12 cellular contexts compared by ENCODE assay signal in the genomic region with DNA sequence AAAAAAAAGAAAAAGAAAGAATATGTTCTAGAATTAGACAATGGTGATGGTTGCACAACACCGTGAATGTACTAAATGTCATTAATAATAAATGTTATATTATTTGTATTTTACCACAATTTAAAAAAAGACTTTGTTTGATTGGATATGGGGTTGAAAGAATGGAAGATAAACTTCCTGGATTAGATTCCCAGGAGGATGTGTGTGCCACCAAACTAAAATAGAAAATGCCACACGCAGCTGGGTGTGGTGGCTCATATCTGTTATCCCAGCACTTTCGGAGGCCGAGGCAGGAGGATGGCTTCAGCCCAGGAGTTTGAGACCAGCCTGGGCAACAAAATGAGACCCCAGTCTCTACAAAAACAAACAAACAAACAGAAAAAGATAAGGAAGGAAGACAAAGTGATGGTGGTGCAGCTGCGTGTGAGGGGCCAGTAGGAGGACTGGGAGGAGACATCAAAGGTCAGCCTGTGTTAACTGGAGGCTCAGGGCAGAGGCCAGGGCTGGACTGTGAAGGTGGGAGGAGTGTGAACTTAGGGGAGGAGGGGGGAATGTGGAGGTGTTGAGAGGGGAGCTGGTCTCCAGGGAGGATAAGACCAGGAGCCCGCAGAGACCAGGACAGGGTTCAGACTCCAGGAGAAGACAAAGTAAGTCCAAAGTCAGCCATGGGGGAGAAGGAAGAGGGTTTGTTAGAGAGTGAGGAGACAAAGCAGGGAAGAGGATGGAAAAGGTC. TPM values are rescaled to one million over a fixed set of nuclear protein-coding genes. Genes with fewer than 3 reads are reported as not detected.
DNase-seq lines count a peak whose midpoint lies in the region; ATAC-seq and TF ChIP-seq lines count a peak whose summit lies in the region.
"Had no signal": no experiment of that assay in that cellular context is flagged by ENCODE, and none has a peak within 500 bp of the region (broad histone marks: within the 10 kb centered on the region; RNA-seq: fewer than 3 reads in every experiment).

No MANE protein-coding gene starts in this region.

- POLR2A ChIA-PET in HCT116 (lab: Charles Lee) = interaction anchor here (1.1 kb wide), 1 partner anchor 13 kb away, joined by 3 read pairs; no protein-coding TSS in a partner anchor
- POLR2A ChIA-PET in activated naive CD8-positive, alpha-beta T cell treated with anti-CD3 and anti-CD28 coated beads, Interleukin-2, amount 10 ng/mL, durations not matched to agents 7 days and 5 days (lab: Charles Lee) = interaction anchor here (0.6 to 1.4 kb wide), 2 partner anchors 116 to 119 kb away, joined by 3 to 6 read pairs; partner anchors contain the start of gene DDX5

- no peaks in the 10 kb centered on the region for H3K27me3 Mint-ChIP-seq in activated naive CD8-positive, alpha-beta T cell treated with anti-CD3 and anti-CD28 coated beads, Interleukin-2, amount 10 ng/mL, durations not matched to agents 7 days and 5 days
- no peaks in the 10 kb centered on the region for H3K27me3 Mint-ChIP-seq in stimulated activated memory B cell treated with anti-CD40 and anti-IgM and Interleukin-4, amounts not matched to agents 10 μg/mL and 1 μg/mL and 100 μg/mL, for 72 hours
- H3K27me3 Mint-ChIP-seq: activated naive CD4-positive, alpha-beta T cell treated with anti-CD3 and anti-CD28 coated beads, Interleukin-2, amount 50 U/mL, for 24 hours had no signal

- intact Hi-C loops in HCT116 (cut with micrococcal nuclease) (no loop called here), left lung (cut with DNase I) (no loop called here)

- no peaks in the 10 kb centered on the region for H3K9me3 ChIP-seq in HCT116 (ENCODE audit: control insufficient read depth in 1 of 2, insufficient read depth in 1 of 2, low read depth in 1 of 2, low read length in 2 of 2)
- no peaks in the 10 kb centered on the region for H3K9me3 ChIP-seq in left lung

- no peaks in the 10 kb centered on the region for H3K9me3 Mint-ChIP-seq in activated naive CD8-positive, alpha-beta T cell treated with anti-CD3 and anti-CD28 coated beads, Interleukin-2, amount 10 ng/mL, durations not matched to agents 7 days and 5 days
- no peaks in the 10 kb centered on the region for H3K9me3 Mint-ChIP-seq in stimulated activated memory B cell treated with anti-CD40 and anti-IgM and Interleukin-4, amounts not matched to agents 10 μg/mL and 1 μg/mL and 100 μg/mL, for 72 hours
- H3K9me3 Mint-ChIP-seq: activated CD4-positive, alpha-beta memory T cell treated with anti-CD3 and anti-CD28 coated beads for 36 hours; activated naive CD4-positive, alpha-beta T cell treated with anti-CD3 and anti-CD28 coated beads, Interleukin-2, amount 50 U/mL, for 24 hours; GM23338 had no signal

- no TSS peak for BruUV-seq in HCT116 (replicated peaks; lab: Mats Ljungman, UMichigan)

- TF ChIP-seq CTCF in HCT116 (IDR thresholded peaks at IDR 0.05 in 2 of 3, conservative IDR thresholded peaks at IDR 0.05 in 1 of 3; ENCODE audit: borderline replicate concordance in 1 of 3, insufficient read depth in 1 of 3, low read depth in 2 of 3, low read length in 2 of 3) = no peak
- TF ChIP-seq CTCF in left lung (IDR thresholded peaks at IDR 0.05) = no peak

- TF ChIP-seq POLR2A in HCT116 (IDR thresholded peaks at IDR 0.05; ENCODE audit: borderline replicate concordance, extremely low read depth, insufficient read depth, insufficient read length) = no peak

- no peaks in the 10 kb centered on the region for H4K20me1 ChIP-seq in HCT116 (ENCODE audit: insufficient read depth)

- H3K9ac ChIP-seq in HCT116 (ENCODE audit: low read length) = no peak overlapping the region

- H3K9me2 ChIP-seq in HCT116 (ENCODE audit: insufficient read depth) = no peaks in the 10 kb centered on the region

- no peak overlapping the region for H2AFZ ChIP-seq in HCT116 (ENCODE audit: low read depth, low read length, poor library complexity, severe bottlenecking)

- H3K27me3 ChIP-seq in HCT116 (ENCODE audit: insufficient read depth, low read length) = no peaks in the 10 kb centered on the region
- no peaks in the 10 kb centered on the region for H3K27me3 ChIP-seq in left lung

- CTCF ChIA-PET in HCT116 (lab: Charles Lee) = interaction anchor here (1.0 to 1.3 kb wide), 3 partner anchors 8 to 33 kb away, joined by 3 read pairs; no protein-coding TSS in a partner anchor

- H3K4me3 Mint-ChIP-seq in activated naive CD8-positive, alpha-beta T cell treated with anti-CD3 and anti-CD28 coated beads, Interleukin-2, amount 10 ng/mL, durations not matched to agents 7 days and 5 days = no peak overlapping the region
- H3K4me3 Mint-ChIP-seq in stimulated activated memory B cell treated with anti-CD40 and anti-IgM and Interleukin-4, amounts not matched to agents 10 μg/mL and 1 μg/mL and 100 μg/mL, for 72 hours = no peak overlapping the region
- H3K4me3 Mint-ChIP-seq: activated CD4-positive, alpha-beta memory T cell treated with anti-CD3 and anti-CD28 coated beads for 36 hours; GM23338 had no signal

- H3K27ac ChIP-seq in HCT116 (ENCODE audit: low read depth, low read length) (no peak overlapping the region), left lung (peak overlapping the region; percentile 55 to 99)

- RAD21 ChIA-PET in HCT116 (lab: Charles Lee; ENCODE audit: low non-redundant PET in 1 of 2, low total read pairs in 2 of 2, uncharacterized antibody in 2 of 2, unreplicated experiment in 2 of 2) = no interaction called here

- DNase-seq in HCT116 (ENCODE audit: low read depth, low spot score) (no peak), left lung (no peak), nucleus accumbens (lab: John Stamatoyannopoulos, UW) (no peak), NK-92 (lab: John Stamatoyannopoulos, UW; ENCODE audit: unreplicated experiment) (no peak)
- peak; percentile 23 for DNase-seq in activated naive CD8-positive, alpha-beta T cell treated with anti-CD3 and anti-CD28 coated beads, Interleukin-2, amount 10 ng/mL, durations not matched to agents 7 days and 5 days
- DNase-seq: activated CD4-positive, alpha-beta memory T cell treated with anti-CD3 and anti-CD28 coated beads for 36 hours; effector CD8-positive, alpha-beta T cell; NCI-H1092 treated with DMSO at 0.1 percent for 48 hours had no signal

- H3K4me2 ChIP-seq in HCT116 (ENCODE audit: low read length) = peak overlapping the region; percentile 20; the same call in 1 of the 2 replicates
- H3K4me2 ChIP-seq: GM23338 had no signal

- H3K4me1 Mint-ChIP-seq in activated naive CD8-positive, alpha-beta T cell treated with anti-CD3 and anti-CD28 coated beads, Interleukin-2, amount 10 ng/mL, durations not matched to agents 7 days and 5 days = peaks cover 58% of the 10 kb centered on the region
- peaks cover 36% of the 10 kb centered on the region for H3K4me1 Mint-ChIP-seq in stimulated activated memory B cell treated with anti-CD40 and anti-IgM and Interleukin-4, amounts not matched to agents 10 μg/mL and 1 μg/mL and 100 μg/mL, for 72 hours

- H3K27ac Mint-ChIP-seq in activated naive CD8-positive, alpha-beta T cell treated with anti-CD3 and anti-CD28 coated beads, Interleukin-2, amount 10 ng/mL, durations not matched to agents 7 days and 5 days = peak overlapping the region; percentile 59
- peak overlapping the region; percentile 56 for H3K27ac Mint-ChIP-seq in stimulated activated memory B cell treated with anti-CD40 and anti-IgM and Interleukin-4, amounts not matched to agents 10 μg/mL and 1 μg/mL and 100 μg/mL, for 72 hours
- H3K27ac Mint-ChIP-seq: activated CD4-positive, alpha-beta memory T cell treated with anti-CD3 and anti-CD28 coated beads for 36 hours; GM23338 had no signal

- no peaks in the 10 kb centered on the region for H3K79me2 ChIP-seq in HCT116 (ENCODE audit: insufficient read depth, low read length)

- TF ChIP-seq RAD21 in HCT116 (IDR thresholded peaks at IDR 0.05; ENCODE audit: low read depth) = no peak

- H3K36me3 Mint-ChIP-seq in activated naive CD8-positive, alpha-beta T cell treated with anti-CD3 and anti-CD28 coated beads, Interleukin-2, amount 10 ng/mL, durations not matched to agents 7 days and 5 days = peaks cover 64% of the 10 kb centered on the region
- peaks cover 38% of the 10 kb centered on the region for H3K36me3 Mint-ChIP-seq in stimulated activated memory B cell treated with anti-CD40 and anti-IgM and Interleukin-4, amounts not matched to agents 10 μg/mL and 1 μg/mL and 100 μg/mL, for 72 hours
- H3K36me3 Mint-ChIP-seq: activated CD4-positive, alpha-beta memory T cell treated with anti-CD3 and anti-CD28 coated beads for 36 hours; activated naive CD4-positive, alpha-beta T cell treated with anti-CD3 and anti-CD28 coated beads, Interleukin-2, amount 50 U/mL, for 24 hours had no signal

- peaks cover 17 to 43% of the 10 kb centered on the region in 2 experiments for H3K4me1 ChIP-seq in HCT116 (ENCODE audit: control insufficient read depth in 1 of 2, insufficient read depth in 2 of 2, low read length in 2 of 2)
- H3K4me1 ChIP-seq in left lung = peaks cover 9 to 91% of the 10 kb centered on the region in 2 donors

- no peaks in the 10 kb centered on the region for H3K36me3 ChIP-seq in HCT116 (ENCODE audit: control insufficient read depth in 1 of 2, insufficient read depth in 2 of 2, low read length in 2 of 2)
- H3K36me3 ChIP-seq in left lung = peaks cover 0 to 7% of the 10 kb centered on the region in 2 donors

- H3K4me3 ChIP-seq in HCT116 (replicated peaks in 1 of 2; ENCODE audit: low read depth in 1 of 2, low read length in 2 of 2) (no peak overlapping the region), left lung (peak overlapping the region in 1 of 2 donors; percentile 45)
- H3K4me3 ChIP-seq: GM23338 had no signal

- ATAC-seq in HCT116 (no peak), left lung (no peak), HG03571 (IDR thresholded peaks at IDR 0.05; ENCODE audit: unreplicated experiment) (no peak)
- no peak for ATAC-seq in activated naive CD8-positive, alpha-beta T cell treated with anti-CD3 and anti-CD28 coated beads, Interleukin-2, amount 10 ng/mL, durations not matched to agents 7 days and 5 days (ENCODE audit: low read depth)
- no peak for ATAC-seq in stimulated activated memory B cell treated with anti-CD40 and anti-IgM and Interleukin-4, amounts not matched to agents 10 μg/mL and 1 μg/mL and 100 μg/mL, for 72 hours

RNA-seq across cellular contexts. Expression of gene PECAM1, which starts 4.1 kb away (rescaled TPM):
- 0.42 TPM for total RNA-seq in HCT116 (2021; ENCODE audit: unreplicated experiment)
- 0.01 and 0.06 TPM in 2 replicates for polyA plus RNA-seq in HCT116 (2012)
- total RNA-seq in activated naive CD8-positive, alpha-beta T cell treated with anti-CD3 and anti-CD28 coated beads, Interleukin-2, amount 10 ng/mL, durations not matched to agents 7 days and 5 days = 100 to 1,000 TPM; 163 to 167 TPM
- 100 to 1,000 TPM; 308 to 476 TPM for total RNA-seq in left lung
- total RNA-seq: GM23338 had no signal
- polyA plus RNA-seq: GM23338 had no signal

Comparison
In these comparisons a context has a peak if more than half of its experiments do, and no peak if none do; other contexts are left out.
1. RNA of gene PECAM1, which starts 4.1 kb away (total RNA-seq): 308 to 476 TPM in left lung and 163 to 167 TPM in activated naive CD8-positive, alpha-beta T cell treated with anti-CD3 and anti-CD28 coated beads, Interleukin-2, amount 10 ng/mL, durations not matched to agents 7 days and 5 days; 0.42 TPM in HCT116 (single experiment); every median in the first group is over 100 times any median in the second.